Comparison of ENCODE assay signal across 2 cellular contexts in genomic region chr17:63435681-63436522, GRCh38.
TF ChIP-seq lines count a peak whose summit lies in the region.

No MANE protein-coding gene starts in this region.

TF ChIP-seq in HEK293, 187 proteins besides CTCF, POLR2A, EP300 and RAD21 (continued from another document):
- TF ChIP-seq ZNF639 (tag by site-specific recombination; IDR thresholded peaks at IDR 0.05), result no peak
- TF ChIP-seq ZNF24 (tag by site-specific recombination; IDR thresholded peaks at IDR 0.05), result no peak
- TF ChIP-seq ZNF596 (tag by site-specific recombination; IDR thresholded peaks at IDR 0.05), result no peak
- no peak for TF ChIP-seq GLI2 (tag by site-specific recombination; IDR thresholded peaks at IDR 0.05; ENCODE audit: borderline replicate concordance, low read depth)
- TF ChIP-seq ZBTB21 (tag by site-specific recombination; IDR thresholded peaks at IDR 0.05), result no peak
- no peak for TF ChIP-seq GFI1B (tag by site-specific recombination; IDR thresholded peaks at IDR 0.05)
- TF ChIP-seq ZNF707 (tag by site-specific recombination; IDR thresholded peaks at IDR 0.05), result no peak
- no peak for TF ChIP-seq ATF2 (tag by site-specific recombination; IDR thresholded peaks at IDR 0.05; ENCODE audit: low read depth)
- no peak for TF ChIP-seq ZNF18 (tag by site-specific recombination; IDR thresholded peaks at IDR 0.05)
- TF ChIP-seq ZNF133 (tag by site-specific recombination; IDR thresholded peaks at IDR 0.05), result no peak

TF ChIP-seq in HepG2, 621 proteins besides CTCF, POLR2A, EP300 and RAD21 (continued from another document):
- TF ChIP-seq ZNF143 (CRISPR knock-in tag; IDR thresholded peaks at IDR 0.05) (0 out of 2 replicates have a peak, but pooled peaks have one; percentile 4), TERF1 (CRISPR knock-in tag; IDR thresholded peaks at IDR 0.05) (0 out of 2 replicates have a peak, but pooled peaks have one; percentile 72), ZNF337 (CRISPR knock-in tag; IDR thresholded peaks at IDR 0.05; ENCODE audit: borderline replicate concordance, low read depth) (no peak), MXD1 (CRISPR knock-in tag; IDR thresholded peaks at IDR 0.05) (0 out of 2 replicates have a peak, but pooled peaks have one; percentile 30), ZNF687 (CRISPR knock-in tag; IDR thresholded peaks at IDR 0.05) (0 out of 2 replicates have a peak, but pooled peaks have one; percentile 9), ZKSCAN5 (CRISPR knock-in tag; IDR thresholded peaks at IDR 0.05) (0 out of 2 replicates have a peak, but pooled peaks have one; percentile 29), HMGXB4 (CRISPR knock-in tag; IDR thresholded peaks at IDR 0.05; ENCODE audit: borderline replicate concordance in 1 of 2, low read depth in 1 of 2) (no peak), ZNF577 (CRISPR knock-in tag; IDR thresholded peaks at IDR 0.05; ENCODE audit: borderline replicate concordance, low read depth) (no peak), ZNF691 (CRISPR knock-in tag; IDR thresholded peaks at IDR 0.05; ENCODE audit: borderline replicate concordance, low read depth) (0 out of 2 replicates have a peak, but pooled peaks have one; percentile 1), NFKBIZ (CRISPR knock-in tag; IDR thresholded peaks at IDR 0.05) (no peak), KDM5B (CRISPR knock-in tag; IDR thresholded peaks at IDR 0.05; ENCODE audit: borderline replicate concordance) (peak; percentile 65; the same call in 1 of the 2 replicates), THRA (CRISPR knock-in tag; IDR thresholded peaks at IDR 0.05; ENCODE audit: borderline replicate concordance) (peak; percentile 76; the same call in 1 of the 2 replicates), ZFP91 (CRISPR knock-in tag; IDR thresholded peaks at IDR 0.05; ENCODE audit: borderline replicate concordance) (0 out of 2 replicates have a peak, but pooled peaks have one; percentile 27), U2AF1 (optimal IDR thresholded peaks at IDR 0.05; ENCODE audit: low read depth, low read length) (no peak), SNAPC2 (CRISPR knock-in tag; IDR thresholded peaks at IDR 0.05) (no peak), SKI (IDR thresholded peaks at IDR 0.05; ENCODE audit: partially characterized antibody) (no peak), ELK4 (CRISPR knock-in tag; IDR thresholded peaks at IDR 0.05; ENCODE audit: borderline replicate concordance) (no peak), ZNF776 (CRISPR knock-in tag; IDR thresholded peaks at IDR 0.05) (peak; percentile 32; the same call in 1 of the 2 replicates), ZBTB3 (CRISPR knock-in tag; IDR thresholded peaks at IDR 0.05; ENCODE audit: borderline replicate concordance, low read depth) (no peak), ZBTB40 (IDR thresholded peaks at IDR 0.05) (no peak), ZBTB40 (CRISPR knock-in tag; IDR thresholded peaks at IDR 0.05) (no peak), SP2 (CRISPR knock-in tag; IDR thresholded peaks at IDR 0.05) (0 out of 2 replicates have a peak, but pooled peaks have one; percentile 22), STAG1 (CRISPR knock-in tag; IDR thresholded peaks at IDR 0.05) (peak; percentile 26)
